Comparison of ENCODE assay signal across 17 cellular contexts in the genomic region with DNA sequence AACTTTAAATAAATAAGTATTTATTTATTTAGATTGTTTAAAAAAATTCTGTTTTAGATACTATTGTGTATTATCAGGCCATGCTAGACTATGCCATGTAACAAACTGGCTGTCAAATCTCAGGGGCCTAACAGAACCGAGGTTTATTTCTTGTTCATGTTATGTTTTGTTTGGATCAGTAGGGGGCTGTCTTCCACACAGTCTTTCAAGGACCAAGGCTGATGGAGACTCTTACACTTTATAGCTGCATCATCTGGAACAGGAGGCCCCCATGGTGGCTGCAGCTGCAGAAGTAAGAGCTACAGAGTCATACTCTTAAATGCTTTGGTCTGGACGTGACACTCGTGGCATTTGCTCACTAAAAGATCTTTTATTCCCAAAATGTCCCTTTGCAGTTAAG. TPM values are rescaled to one million over a fixed set of nuclear protein-coding genes. Genes with fewer than 3 reads are reported as not detected.
A peak's percentile ranks its signal among the peaks of the same experiment; 100 is the strongest.
DNase-seq lines count a peak whose midpoint lies in the region; ATAC-seq and TF ChIP-seq lines count a peak whose summit lies in the region.
"Had no signal": no experiment of that assay in that cellular context is flagged by ENCODE, and none has a peak within 500 bp of the region (broad histone marks: within the 10 kb centered on the region; RNA-seq: fewer than 3 reads in every experiment).

No MANE protein-coding gene starts in this region.

- H3K27me3 ChIP-seq in H9 (ENCODE audit: insufficient read depth, low read length) (no peaks in the 10 kb centered on the region), Panc1 (ENCODE audit: control insufficient read depth, insufficient read depth, low read length) (no peaks in the 10 kb centered on the region)

- DNase-seq in GM12865 (ENCODE audit: low read depth) (peak; percentile 3), H9 (no peak), Panc1 (ENCODE audit: low read depth, low spot score) (no peak), memory B cell (ENCODE audit: low spot score in 2 of 2) (peak in 1 of 2 donors; percentile 4), mucosa of gallbladder (ENCODE audit: low spot score) (no peak), NCI-H510A (lab: John Stamatoyannopoulos, UW) (no peak), NCI-H1694 (lab: John Stamatoyannopoulos, UW) (no peak)
- DNase-seq: activated naive CD8-positive, alpha-beta T cell treated with anti-CD3 and anti-CD28 coated beads for 36 hours; NCI-H1436; SK-N-SH had no signal

- no peaks in the 10 kb centered on the region for H3K36me3 ChIP-seq in Panc1 (ENCODE audit: control insufficient read depth, insufficient read depth, low read length)

- no peak for TF ChIP-seq CTCF in GM12865 (IDR thresholded peaks at IDR 0.05; ENCODE audit: insufficient read depth, low read depth, low read length, missing control alignments)
- peak; percentile 45 for TF ChIP-seq CTCF in H9 (conservative IDR thresholded peaks at IDR 0.05)
- peak; percentile 41; the same call in 1 of the 2 replicates for TF ChIP-seq CTCF in Panc1 (IDR thresholded peaks at IDR 0.05)

- H2BK15ac ChIP-seq in H9 (ENCODE audit: low read depth, low read length) = no peak overlapping the region

- peaks cover 8% of the 10 kb centered on the region in 2 experiments; a peak in 3 of 4 replicates for H3K4me1 Mint-ChIP-seq in H9
- H3K4me1 Mint-ChIP-seq in memory B cell = peaks cover 3% of the 10 kb centered on the region
- H3K4me1 Mint-ChIP-seq: activated naive CD8-positive, alpha-beta T cell treated with anti-CD3 and anti-CD28 coated beads for 36 hours; CD14-positive monocyte; IgD-negative memory B cell had no signal

- no peaks in the 10 kb centered on the region for H3K4me1 ChIP-seq in H9 (ENCODE audit: insufficient read depth, low read length)
- H3K4me1 ChIP-seq in Panc1 (ENCODE audit: control insufficient read depth, insufficient read depth, low read length) = 0 out of 2 replicates have a peak, but pooled peaks cover 4% of the 10 kb centered on the region

- H3K14ac ChIP-seq in H9 (ENCODE audit: insufficient read depth, low read length) = no peak overlapping the region

- H2BK12ac ChIP-seq in H9 (ENCODE audit: insufficient read length, low read depth, low read length) = no peak overlapping the region

- intact Hi-C loops in Panc1 (cut with micrococcal nuclease; ENCODE audit: unreplicated experiment) = no loop called here

- H2BK20ac ChIP-seq in H9 (ENCODE audit: low read depth, low read length, poor library complexity, severe bottlenecking) = no peak overlapping the region

- in situ Hi-C loops in Panc1 (cut with HindIII; ENCODE audit: low pct_unique_long_range_greater_than_20kb, low sequenced_read_pairs) = no loop called here

- H3K27me3 Mint-ChIP-seq in H9 (ENCODE audit: low read depth) = no peaks in the 10 kb centered on the region
- H3K27me3 Mint-ChIP-seq in memory B cell = peaks cover 3% of the 10 kb centered on the region
- H3K27me3 Mint-ChIP-seq: activated naive CD8-positive, alpha-beta T cell treated with anti-CD3 and anti-CD28 coated beads for 36 hours; IgD-negative memory B cell had no signal

- no TSS peak for BruUV-seq in Panc1 (replicated peaks; lab: Mats Ljungman, UMichigan)

- no peaks in the 10 kb centered on the region for H3K23me2 ChIP-seq in H9 (ENCODE audit: insufficient read length, low read depth, low read length, poor library complexity, severe bottlenecking)

- H3K27ac ChIP-seq in H9 (ENCODE audit: insufficient read length, low read depth, low read length) = no peak overlapping the region
- no peak overlapping the region for H3K27ac ChIP-seq in Panc1 (ENCODE audit: low read length)

- no peak overlapping the region for H3T11ph ChIP-seq in H9 (ENCODE audit: low read length)

- ATAC-seq in Panc1 (peak; percentile 62), memory B cell (ENCODE audit: low read depth) (peak; percentile 69), GM21529 (IDR thresholded peaks at IDR 0.05; ENCODE audit: unreplicated experiment) (no peak)

- H4K5ac ChIP-seq in H9 (ENCODE audit: insufficient read length, low read depth, low read length) = no peak overlapping the region

- H3K9ac ChIP-seq in H9 (ENCODE audit: extremely low read depth, insufficient read length, low read length) = no peak overlapping the region
- H3K9ac ChIP-seq: SK-N-SH had no signal

- H2BK120ac ChIP-seq in H9 (ENCODE audit: low read depth, low read length, poor library complexity, severe bottlenecking) = no peak overlapping the region

- POLR2A ChIA-PET in Panc1 (lab: Charles Lee) = no interaction called here

- CTCF ChIA-PET in Panc1 (lab: Charles Lee) = no interaction called here

- no peak overlapping the region for H3K56ac ChIP-seq in H9 (ENCODE audit: insufficient read length, low read depth, low read length)

- H3K9me3 Mint-ChIP-seq in H9 = no peaks in the 10 kb centered on the region
- no peaks in the 10 kb centered on the region for H3K9me3 Mint-ChIP-seq in memory B cell
- H3K9me3 Mint-ChIP-seq: activated naive CD8-positive, alpha-beta T cell treated with anti-CD3 and anti-CD28 coated beads for 36 hours; IgD-negative memory B cell; nephron; stimulated activated naive CD8-positive, alpha-beta T cell treated with anti-CD3 and anti-CD28 coated beads, Interleukin-15, Interleukin-2, amounts not matched to agents 100 ng/mL and 50 ng/mL, for 24 hours had no signal

- H3K4me3 ChIP-seq in GM12865 (ENCODE audit: low read depth, low read length) (no peak overlapping the region), Panc1 (ENCODE audit: low read depth in 2 of 2, low read length in 2 of 2) (no peak overlapping the region)

- H4K91ac ChIP-seq in H9 (ENCODE audit: insufficient read length, low read depth, low read length) = no peak overlapping the region

- H3K4ac ChIP-seq in H9 (ENCODE audit: low read depth, low read length) = no peak overlapping the region

- H3K36me3 Mint-ChIP-seq in H9 (ENCODE audit: insufficient read depth in 1 of 3, low read depth in 3 of 3) (no peaks in the 10 kb centered on the region), memory B cell (no peaks in the 10 kb centered on the region)
- H3K36me3 Mint-ChIP-seq: activated naive CD8-positive, alpha-beta T cell treated with anti-CD3 and anti-CD28 coated beads for 36 hours; CD14-positive monocyte; IgD-negative memory B cell had no signal

- H2AFZ ChIP-seq in H9 (ENCODE audit: low read length) = no peak overlapping the region

- no peak overlapping the region for H3K18ac ChIP-seq in H9 (ENCODE audit: insufficient read length, low read depth, low read length)

- H3K79me1 ChIP-seq in H9 (ENCODE audit: insufficient read depth, low read depth, low read length, poor library complexity, severe bottlenecking) = no peaks in the 10 kb centered on the region

- WGBS in H9 (ENCODE audit: extremely low coverage, insufficient read length, low lambda C conversion rate) = no CpG with 5 or more reads among the region's 3 CpGs

- no peaks in the 10 kb centered on the region for H4K20me1 ChIP-seq in H9 (ENCODE audit: control insufficient read depth, insufficient read depth, insufficient read length)

- H3K79me2 ChIP-seq in H9 (ENCODE audit: insufficient read depth, low read length) = no peaks in the 10 kb centered on the region

- no peak overlapping the region for H2BK5ac ChIP-seq in H9 (ENCODE audit: insufficient read length, low read length)

- no peak overlapping the region for H3K23ac ChIP-seq in H9 (ENCODE audit: insufficient read length, low read depth, low read length)

- H3K4me2 ChIP-seq in H9 (ENCODE audit: insufficient read depth, insufficient read length, low read length) = no peak overlapping the region
- H3K4me2 ChIP-seq: SK-N-SH had no signal

- H4K8ac ChIP-seq in H9 (replicated peaks; ENCODE audit: insufficient read length, low read depth, low read length) = no peak overlapping the region

- H3K9me3 ChIP-seq in H9 (ENCODE audit: control insufficient read depth, low read depth, low read length) (no peaks in the 10 kb centered on the region), Panc1 (ENCODE audit: control insufficient read depth, insufficient read depth, low read depth, low read length) (no peaks in the 10 kb centered on the region)
- H3K9me3 ChIP-seq: SK-N-SH had no signal

- H3K4me3 Mint-ChIP-seq in H9 (no peak overlapping the region), memory B cell (no peak overlapping the region)
- H3K4me3 Mint-ChIP-seq: activated naive CD8-positive, alpha-beta T cell treated with anti-CD3 and anti-CD28 coated beads for 36 hours; CD14-positive monocyte; IgD-negative memory B cell; nephron; stimulated activated naive CD8-positive, alpha-beta T cell treated with anti-CD3 and anti-CD28 coated beads, Interleukin-15, Interleukin-2, amounts not matched to agents 100 ng/mL and 50 ng/mL, for 24 hours had no signal

- H3K27ac Mint-ChIP-seq in H9 (no peak overlapping the region), memory B cell (no peak overlapping the region)
- H3K27ac Mint-ChIP-seq: activated naive CD8-positive, alpha-beta T cell treated with anti-CD3 and anti-CD28 coated beads for 36 hours; CD14-positive monocyte; IgD-negative memory B cell; nephron; stimulated activated naive CD8-positive, alpha-beta T cell treated with anti-CD3 and anti-CD28 coated beads, Interleukin-15, Interleukin-2, amounts not matched to agents 100 ng/mL and 50 ng/mL, for 24 hours had no signal

- H2AK5ac ChIP-seq in H9 (ENCODE audit: insufficient read length, low read length) = no peak overlapping the region

RNA-seq across cellular contexts. Expression of gene ARL14, which starts 33.0 kb away (rescaled TPM):
- not detected in 2 replicates for total RNA-seq in H9 (2021)
- 2.5 TPM for total RNA-seq in Panc1 (2021; ENCODE audit: unreplicated experiment)
- 1.2 TPM for polyA plus RNA-seq in Panc1 (2012; ENCODE audit: insufficient read length)
- total RNA-seq in mucosa of gallbladder = 18.5 TPM
- total RNA-seq: activated naive CD8-positive, alpha-beta T cell treated with anti-CD3 and anti-CD28 coated beads for 36 hours; cerebellum; G401 had no signal
- polyA plus RNA-seq: CD14-positive monocyte, SK-N-SH had no signal
